In genomic region chr3:112302881-112303761, GRCh38 we compare ENCODE assay signal across 9 cellular contexts. TPM values are rescaled to one million over a fixed set of nuclear protein-coding genes. Genes with fewer than 3 reads are reported as not detected.
DNase-seq lines count a peak whose midpoint lies in the region; ATAC-seq and TF ChIP-seq lines count a peak whose summit lies in the region.
"Had no signal": no experiment of that assay in that cellular context is flagged by ENCODE, and none has a peak within 500 bp of the region (broad histone marks: within the 10 kb centered on the region; RNA-seq: fewer than 3 reads in every experiment).

No MANE protein-coding gene starts in this region.

- H3K79me1 ChIP-seq in H9 (ENCODE audit: insufficient read depth, low read depth, low read length, poor library complexity, severe bottlenecking), result no peaks in the 10 kb centered on the region

- no peak overlapping the region for H2BK120ac ChIP-seq in H9 (ENCODE audit: low read depth, low read length, poor library complexity, severe bottlenecking)

- no peaks in the 10 kb centered on the region for H3K27me3 Mint-ChIP-seq in H9 (ENCODE audit: low read depth)
- no peaks in the 10 kb centered on the region for H3K27me3 Mint-ChIP-seq in activated T-helper 17 cell treated with anti-CD3 and anti-CD28 coated beads, Interleukin-2, amount 50 U/mL, for 72 hours
- no peaks in the 10 kb centered on the region for H3K27me3 Mint-ChIP-seq in activated T-helper 1 cell treated with anti-CD3 and anti-CD28 coated beads, Interleukin-12 subunit alpha, Interleukin-12 subunit beta, Interleukin-2, Interleukin-4 antibody, amounts not matched to agents 30 ng/mL and 10 ng/mL and 1 ng/mL, durations not matched to agents 14 hours and 24 hours and 36 hours (ENCODE audit: insufficient read depth)
- H3K27me3 Mint-ChIP-seq: activated naive CD8-positive, alpha-beta T cell had no signal

- no peak for TF ChIP-seq POLR2A in transverse colon (IDR thresholded peaks at IDR 0.05)

- H3K9me3 ChIP-seq in H9 (ENCODE audit: control insufficient read depth, low read depth, low read length) (no peaks in the 10 kb centered on the region), transverse colon (no peaks in the 10 kb centered on the region)

- peaks cover 4 to 21% (median 13%) of the 10 kb centered on the region in 3 experiments; a peak in 6 of 7 replicates for H3K36me3 Mint-ChIP-seq in H9 (ENCODE audit: insufficient read depth in 1 of 3, low read depth in 3 of 3)
- no peaks in the 10 kb centered on the region for H3K36me3 Mint-ChIP-seq in activated T-helper 17 cell treated with anti-CD3 and anti-CD28 coated beads, Interleukin-2, amount 50 U/mL, for 72 hours (ENCODE audit: low read depth)
- no peaks in the 10 kb centered on the region for H3K36me3 Mint-ChIP-seq in activated T-helper 1 cell treated with anti-CD3 and anti-CD28 coated beads, Interleukin-12 subunit alpha, Interleukin-12 subunit beta, Interleukin-2, Interleukin-4 antibody, amounts not matched to agents 30 ng/mL and 10 ng/mL and 1 ng/mL, durations not matched to agents 14 hours and 24 hours and 36 hours (ENCODE audit: low read depth)
- H3K36me3 Mint-ChIP-seq: activated naive CD8-positive, alpha-beta T cell had no signal

- H3K27ac Mint-ChIP-seq in H9, result no peak overlapping the region
- no peak overlapping the region for H3K27ac Mint-ChIP-seq in activated T-helper 17 cell treated with anti-CD3 and anti-CD28 coated beads, Interleukin-2, amount 50 U/mL, for 72 hours
- no peak overlapping the region for H3K27ac Mint-ChIP-seq in activated T-helper 1 cell treated with anti-CD3 and anti-CD28 coated beads, Interleukin-12 subunit alpha, Interleukin-12 subunit beta, Interleukin-2, Interleukin-4 antibody, amounts not matched to agents 30 ng/mL and 10 ng/mL and 1 ng/mL, durations not matched to agents 14 hours and 24 hours and 36 hours
- H3K27ac Mint-ChIP-seq: activated naive CD8-positive, alpha-beta T cell had no signal

- no peaks in the 10 kb centered on the region for H3K27me3 ChIP-seq in H9 (ENCODE audit: insufficient read depth, low read length)
- no peaks in the 10 kb centered on the region for H3K27me3 ChIP-seq in transverse colon

- H3K4ac ChIP-seq in H9 (ENCODE audit: low read depth, low read length), result no peak overlapping the region

- POLR2A ChIA-PET in AG04449 (lab: Yijun Ruan, JAX), result no interaction called here

- H4K8ac ChIP-seq in H9 (replicated peaks; ENCODE audit: insufficient read length, low read depth, low read length), result no peak overlapping the region

- H2BK20ac ChIP-seq in H9 (ENCODE audit: low read depth, low read length, poor library complexity, severe bottlenecking), result no peak overlapping the region

- peaks cover 6% of the 10 kb centered on the region; the same call in 1 of the 2 replicates for H3K4me1 ChIP-seq in H9 (ENCODE audit: insufficient read depth, low read length)
- peaks cover 0 to 21% (median 12%) of the 10 kb centered on the region in 4 donors for H3K4me1 ChIP-seq in transverse colon

- H3K27ac ChIP-seq in H9 (ENCODE audit: insufficient read length, low read depth, low read length), result peak overlapping the region; percentile 52
- H3K27ac ChIP-seq in transverse colon, result peak overlapping the region in 3 of 4 donors; percentile 3 to 44 (median 16)

- no peak overlapping the region for H3K9ac ChIP-seq in H9 (ENCODE audit: extremely low read depth, insufficient read length, low read length)

- TF ChIP-seq EP300 in transverse colon (IDR thresholded peaks at IDR 0.05; ENCODE audit: low read depth), result no peak

- TF ChIP-seq CTCF in AG04449 (IDR thresholded peaks at IDR 0.05; ENCODE audit: insufficient read depth, low read length, missing control alignments) (no peak), H9 (conservative IDR thresholded peaks at IDR 0.05) (no peak), transverse colon (IDR thresholded peaks at IDR 0.05) (no peak)

- H3K56ac ChIP-seq in H9 (ENCODE audit: insufficient read length, low read depth, low read length), result no peak overlapping the region

- H3K4me3 ChIP-seq in AG04449 (ENCODE audit: low read depth, low read length) (peak overlapping the region; percentile 54), transverse colon (peak overlapping the region; percentile 5 to 57 (median 37))

- no peaks in the 10 kb centered on the region for H3K36me3 ChIP-seq in transverse colon

- peak; percentile 50 for ATAC-seq in activated T-helper 17 cell treated with anti-CD3 and anti-CD28 coated beads, Interleukin-2, amount 50 U/mL, for 72 hours (replicated peaks)

- no peak for DNase-seq in AG04449 (ENCODE audit: low read depth, low spot score)
- DNase-seq in H9, result peak; percentile 77
- DNase-seq in iPS-NIHi7 (ENCODE audit: extremely low spot score), result peak; percentile 69
- no peak for DNase-seq in transverse colon
- DNase-seq in activated T-helper 1 cell treated with anti-CD3 and anti-CD28 coated beads, Interleukin-12 subunit alpha, Interleukin-12 subunit beta, Interleukin-2, Interleukin-4 antibody, amounts not matched to agents 30 ng/mL and 10 ng/mL and 1 ng/mL, durations not matched to agents 14 hours and 24 hours and 36 hours (ENCODE audit: low spot score), result no peak
- DNase-seq in midbrain (lab: John Stamatoyannopoulos, UW), result no peak
- DNase-seq in NCI-H748 treated with DMSO at 0.1 percent for 48 hours (lab: John Stamatoyannopoulos, UW), result no peak

- H3K4me3 Mint-ChIP-seq in H9, result no peak overlapping the region
- no peak overlapping the region for H3K4me3 Mint-ChIP-seq in activated T-helper 17 cell treated with anti-CD3 and anti-CD28 coated beads, Interleukin-2, amount 50 U/mL, for 72 hours
- no peak overlapping the region for H3K4me3 Mint-ChIP-seq in activated T-helper 1 cell treated with anti-CD3 and anti-CD28 coated beads, Interleukin-12 subunit alpha, Interleukin-12 subunit beta, Interleukin-2, Interleukin-4 antibody, amounts not matched to agents 30 ng/mL and 10 ng/mL and 1 ng/mL, durations not matched to agents 14 hours and 24 hours and 36 hours
- H3K4me3 Mint-ChIP-seq: activated naive CD8-positive, alpha-beta T cell had no signal

- in situ Hi-C loops in transverse colon (cut with MboI; ENCODE audit: low pct_ligation_motif_present in 1 of 4, low pct_unique_long_range_greater_than_20kb in 1 of 4, low sequenced_read_pairs in 3 of 4), result no loop called here

- H3K4me1 Mint-ChIP-seq in H9, result peaks cover 12 to 24% of the 10 kb centered on the region in 2 experiments
- peaks cover 4% of the 10 kb centered on the region for H3K4me1 Mint-ChIP-seq in activated T-helper 17 cell treated with anti-CD3 and anti-CD28 coated beads, Interleukin-2, amount 50 U/mL, for 72 hours
- peaks cover 8% of the 10 kb centered on the region for H3K4me1 Mint-ChIP-seq in activated T-helper 1 cell treated with anti-CD3 and anti-CD28 coated beads, Interleukin-12 subunit alpha, Interleukin-12 subunit beta, Interleukin-2, Interleukin-4 antibody, amounts not matched to agents 30 ng/mL and 10 ng/mL and 1 ng/mL, durations not matched to agents 14 hours and 24 hours and 36 hours (ENCODE audit: low read depth)

- H3K23me2 ChIP-seq in H9 (ENCODE audit: insufficient read length, low read depth, low read length, poor library complexity, severe bottlenecking), result peaks cover 6% of the 10 kb centered on the region

- no peak overlapping the region for H4K91ac ChIP-seq in H9 (ENCODE audit: insufficient read length, low read depth, low read length)

- H2AK5ac ChIP-seq in H9 (ENCODE audit: insufficient read length, low read length), result no peak overlapping the region

- H3K18ac ChIP-seq in H9 (ENCODE audit: insufficient read length, low read depth, low read length), result peak overlapping the region; percentile 12

- H3K4me2 ChIP-seq in H9 (ENCODE audit: insufficient read depth, insufficient read length, low read length), result peak overlapping the region; percentile 48

- no peak overlapping the region for H2AFZ ChIP-seq in H9 (ENCODE audit: low read length)

- no peak overlapping the region for H3T11ph ChIP-seq in H9 (ENCODE audit: low read length)

- CTCF ChIA-PET in AG04449 (lab: Yijun Ruan, JAX), result interaction anchor here (1.1 to 3.6 kb wide), 8 partner anchors 10 to 228 kb away, joined by 3 to 51 read pairs (median 9); partner anchors contain the start of gene SLC9C1

- no CpG with 5 or more reads among the region's 12 CpGs for WGBS in H9 (ENCODE audit: extremely low coverage, insufficient read length, low lambda C conversion rate)
- 38 to 41% methylated on average over 8 to 12 of the region's 12 CpGs for WGBS in transverse colon (ENCODE audit: low coverage in 1 of 2), 2 donors

- no peak overlapping the region for H2BK15ac ChIP-seq in H9 (ENCODE audit: low read depth, low read length)

- no peak overlapping the region for H2BK5ac ChIP-seq in H9 (ENCODE audit: insufficient read length, low read length)

- H3K23ac ChIP-seq in H9 (ENCODE audit: insufficient read length, low read depth, low read length), result no peak overlapping the region

- peaks cover 7 to 17% of the 10 kb centered on the region in 2 experiments; a peak in 4 of 5 replicates for H3K9me3 Mint-ChIP-seq in H9
- no peaks in the 10 kb centered on the region for H3K9me3 Mint-ChIP-seq in activated T-helper 17 cell treated with anti-CD3 and anti-CD28 coated beads, Interleukin-2, amount 50 U/mL, for 72 hours
- no peaks in the 10 kb centered on the region for H3K9me3 Mint-ChIP-seq in activated T-helper 1 cell treated with anti-CD3 and anti-CD28 coated beads, Interleukin-12 subunit alpha, Interleukin-12 subunit beta, Interleukin-2, Interleukin-4 antibody, amounts not matched to agents 30 ng/mL and 10 ng/mL and 1 ng/mL, durations not matched to agents 14 hours and 24 hours and 36 hours

- H3K14ac ChIP-seq in H9 (ENCODE audit: insufficient read depth, low read length), result peak overlapping the region; percentile 6; the same call in 1 of the 2 replicates

- intact Hi-C loops in transverse colon (cut with DNase I; ENCODE audit: low total_unique reads), result no loop called here
- intact Hi-C loops in activated T-helper 1 cell treated with anti-CD3 and anti-CD28 coated beads, Interleukin-12 subunit alpha, Interleukin-12 subunit beta, Interleukin-2, Interleukin-4 antibody, amounts not matched to agents 30 ng/mL and 10 ng/mL and 1 ng/mL, durations not matched to agents 14 hours and 24 hours and 36 hours (cut with micrococcal nuclease), result loop anchor here (5.0 kb wide), 1 partner anchor 669 kb away; no protein-coding TSS in a partner anchor

- no peak overlapping the region for H2BK12ac ChIP-seq in H9 (ENCODE audit: insufficient read length, low read depth, low read length)

- no peak overlapping the region for H4K5ac ChIP-seq in H9 (ENCODE audit: insufficient read length, low read depth, low read length)

- no peaks in the 10 kb centered on the region for H3K79me2 ChIP-seq in H9 (ENCODE audit: insufficient read depth, low read length)

- no peaks in the 10 kb centered on the region for H4K20me1 ChIP-seq in H9 (ENCODE audit: control insufficient read depth, insufficient read depth, insufficient read length)

RNA-seq across cellular contexts. Expression of gene SLC9C1, which starts 9.1 kb away (rescaled TPM):
- total RNA-seq in H9 (2021) (0.15 and 0.50 TPM in 2 replicates), transverse colon (not detected)
- total RNA-seq in activated T-helper 17 cell treated with anti-CD3 and anti-CD28 coated beads, Interleukin-2, amount 50 U/mL, for 72 hours, result not detected
- not detected in 2 replicates for total RNA-seq in activated T-helper 1 cell treated with anti-CD3 and anti-CD28 coated beads, Interleukin-12 subunit alpha, Interleukin-12 subunit beta, Interleukin-2, Interleukin-4 antibody, amounts not matched to agents 30 ng/mL and 10 ng/mL and 1 ng/mL, durations not matched to agents 14 hours and 24 hours and 36 hours

RNA-seq across cellular contexts. Expression of gene CD200, which starts 29.8 kb away (rescaled TPM):
- total RNA-seq in H9 (2021) (51.6 and 56.0 TPM in 2 replicates), transverse colon (1 to 10 TPM in 3 of 4 donors, not detected in 1; 1.1 to 4.1 (median 3.6) TPM)
- total RNA-seq in activated T-helper 17 cell treated with anti-CD3 and anti-CD28 coated beads, Interleukin-2, amount 50 U/mL, for 72 hours, result 10 to 100 TPM in 1 of 2 donors, 1 to 10 TPM in 1; 5.1 to 26.8 TPM
- 141 TPM in 2 replicates for total RNA-seq in activated T-helper 1 cell treated with anti-CD3 and anti-CD28 coated beads, Interleukin-12 subunit alpha, Interleukin-12 subunit beta, Interleukin-2, Interleukin-4 antibody, amounts not matched to agents 30 ng/mL and 10 ng/mL and 1 ng/mL, durations not matched to agents 14 hours and 24 hours and 36 hours

Comparison
In these comparisons a context has a peak if more than half of its experiments do, and no peak if none do; other contexts are left out.
1. DNase-seq: peak in H9 (single experiment) and iPS-NIHi7 (single experiment); none in AG04449 (single experiment), transverse colon (single experiment), activated T-helper 1 cell treated with anti-CD3 and anti-CD28 coated beads, Interleukin-12 subunit alpha, Interleukin-12 subunit beta, Interleukin-2, Interleukin-4 antibody, amounts not matched to agents 30 ng/mL and 10 ng/mL and 1 ng/mL, durations not matched to agents 14 hours and 24 hours and 36 hours (single experiment), midbrain (single experiment) and NCI-H748 treated with DMSO at 0.1 percent for 48 hours (single experiment).